7 cellular contexts compared by ENCODE assay signal in genomic region chr2:222707689-222708273, GRCh38.
A peak's percentile ranks its signal among the peaks of the same experiment; 100 is the strongest.
DNase-seq lines count a peak whose midpoint lies in the region; ATAC-seq, FAIRE-seq and TF ChIP-seq lines count a peak whose summit lies in the region.

No MANE protein-coding gene starts in this region.

- in situ Hi-C loops in brain microvascular endothelial cell (cut with HindIII; ENCODE audit: low pct_ligation_motif_present, low sequenced_read_pairs), result loop anchor here (25.0 kb wide), 1 partner anchor 155 kb away; the partner anchor contains the start of gene ACSL3

- no peak overlapping the region for H3K4me3 ChIP-seq in brain microvascular endothelial cell (ENCODE audit: low read depth, low read length)
- H3K4me3 ChIP-seq in skeletal muscle cell (ENCODE audit: low read depth, low read length), result no peak overlapping the region

- peak overlapping the region; percentile 96 for H3K27ac ChIP-seq in brain microvascular endothelial cell

- peak; percentile 68 for DNase-seq in brain microvascular endothelial cell
- DNase-seq in skeletal muscle cell (ENCODE audit: low read depth), result peak; percentile 72
- DNase-seq in HUDEP-2 (lab: John Stamatoyannopoulos, UW; ENCODE audit: unreplicated experiment in 76 of 76), result no peak
- DNase-seq in DMS114 treated with DMSO at 0.1 percent for 48 hours (lab: John Stamatoyannopoulos, UW; ENCODE audit: unreplicated experiment), result no peak
- DNase-seq in D721Med (ENCODE audit: insufficient read length, low spot score), result no peak

- ATAC-seq in GM18909 (IDR thresholded peaks at IDR 0.05; ENCODE audit: poor library complexity, unreplicated experiment) (peak; percentile 46), HG03571 (IDR thresholded peaks at IDR 0.05; ENCODE audit: unreplicated experiment) (peak; percentile 32)

- no peaks in the 10 kb centered on the region for H3K27me3 ChIP-seq in brain microvascular endothelial cell (replicated peaks)

- no peaks in the 10 kb centered on the region for H3K36me3 ChIP-seq in brain microvascular endothelial cell (replicated peaks)

- FAIRE-seq in D721Med (lab: Jason Lieb, UNC), result no peak

- no peak for TF ChIP-seq CTCF in brain microvascular endothelial cell (IDR thresholded peaks at IDR 0.05; ENCODE audit: low read depth, low read length, missing control alignments)
- no peak for TF ChIP-seq CTCF in D721Med (IDR thresholded peaks at IDR 0.05; ENCODE audit: insufficient read depth, missing control alignments)

Comparison
In these comparisons a context has a peak if more than half of its experiments do, and no peak if none do; other contexts are left out.
1. DNase-seq: peak in brain microvascular endothelial cell (single experiment) and skeletal muscle cell (single experiment); none in HUDEP-2 (0 of 76), DMS114 treated with DMSO at 0.1 percent for 48 hours (single experiment) and D721Med (single experiment).